In the genomic region with DNA sequence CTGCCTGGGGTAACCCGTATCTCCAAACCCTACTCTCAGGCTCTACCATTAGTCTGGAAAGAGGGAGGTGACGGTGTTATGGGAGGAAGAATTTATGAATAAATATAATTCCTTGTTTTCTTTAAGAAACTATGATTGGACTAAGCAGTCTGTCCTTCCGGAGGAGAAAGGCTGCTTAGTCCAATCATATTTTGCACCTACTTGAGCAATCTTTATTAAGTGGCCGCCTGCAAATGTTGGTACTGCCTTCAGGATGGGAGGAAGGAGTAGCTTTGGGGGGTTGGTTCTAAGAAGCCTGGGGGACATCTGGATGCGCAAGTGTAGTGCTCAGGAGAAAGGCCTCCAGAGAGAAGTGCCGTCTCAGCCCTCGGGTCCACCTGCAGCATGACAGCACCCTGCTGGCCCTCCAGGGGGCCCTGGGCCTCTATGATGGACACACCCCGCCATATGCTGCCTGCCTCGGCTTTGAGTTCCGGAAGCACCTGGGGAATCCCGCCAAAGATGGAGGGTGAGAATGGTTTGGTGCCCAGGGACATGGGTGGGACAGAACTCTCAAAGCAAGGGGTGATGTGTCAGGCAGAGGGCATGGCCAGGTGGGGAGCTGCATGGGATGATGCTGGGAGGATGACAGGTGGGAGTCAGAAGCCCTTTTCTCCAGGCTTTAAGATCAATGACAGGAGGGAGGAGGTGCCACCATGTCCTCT, we compare ENCODE assay signal across 12 cellular contexts. TPM values are rescaled to one million over a fixed set of nuclear protein-coding genes. Genes with fewer than 3 reads are reported as not detected.
A peak's percentile ranks its signal among the peaks of the same experiment; 100 is the strongest.
DNase-seq lines count a peak whose midpoint lies in the region; ATAC-seq and TF ChIP-seq lines count a peak whose summit lies in the region.
"Had no signal": no experiment of that assay in that cellular context is flagged by ENCODE, and none has a peak within 500 bp of the region (broad histone marks: within the 10 kb centered on the region; RNA-seq: fewer than 3 reads in every experiment).

No MANE protein-coding gene starts in this region.

- H3K27me3 ChIP-seq in OCI-LY3 (ENCODE audit: low read depth, low read length) = no peaks in the 10 kb centered on the region

- H2AFZ ChIP-seq in OCI-LY3 (ENCODE audit: low read depth, low read length) = no peak overlapping the region
- H2AFZ ChIP-seq: PC-9 had no signal

- H3K4me2 ChIP-seq in OCI-LY3 (ENCODE audit: low read length) = peak overlapping the region; percentile 3; the same call in 1 of the 2 replicates
- H3K4me2 ChIP-seq: PC-9 had no signal

- peaks cover 3 to 4% of the 10 kb centered on the region in 2 donors for H3K4me1 Mint-ChIP-seq in effector memory CD8-positive, alpha-beta T cell (ENCODE audit: low read depth in 2 of 2)
- H3K4me1 Mint-ChIP-seq: nephron had no signal

- no peaks in the 10 kb centered on the region for H3K9me3 Mint-ChIP-seq in effector memory CD8-positive, alpha-beta T cell
- H3K9me3 Mint-ChIP-seq: dendritic cell treated with granulocyte-macrophage colony-stimulating factor and Interleukin-4, amounts not matched to agents 40 ng/mL and 50 ng/mL, for 4 days; nephron had no signal

- peaks cover 8% of the 10 kb centered on the region for H3K4me1 ChIP-seq in OCI-LY3 (ENCODE audit: low read length)

- ATAC-seq in effector memory CD8-positive, alpha-beta T cell (replicated peaks) = peak; percentile 54
- ATAC-seq in left lobe of liver = no peak
- no peak for ATAC-seq in HG03196 (IDR thresholded peaks at IDR 0.05; ENCODE audit: unreplicated experiment)

- peak overlapping the region in 1 of 2 donors; percentile 67 for H3K27ac Mint-ChIP-seq in effector memory CD8-positive, alpha-beta T cell
- H3K27ac Mint-ChIP-seq: dendritic cell treated with granulocyte-macrophage colony-stimulating factor and Interleukin-4, amounts not matched to agents 40 ng/mL and 50 ng/mL, for 4 days had no signal

- no peaks in the 10 kb centered on the region for H3K9me3 ChIP-seq in OCI-LY3 (ENCODE audit: insufficient read depth, low read length)

- H3K79me2 ChIP-seq in OCI-LY3 (ENCODE audit: low read length) = peaks cover 11% of the 10 kb centered on the region

- H3K27ac ChIP-seq in C4-2B = peak overlapping the region; percentile 61
- H3K27ac ChIP-seq in OCI-LY3 (ENCODE audit: low read length) = no peak overlapping the region
- H3K27ac ChIP-seq: PC-9 had no signal

- no peak for TF ChIP-seq CTCF in C4-2B (conservative IDR thresholded peaks at IDR 0.05)
- peak; percentile 41 for TF ChIP-seq CTCF in GM12873 (IDR thresholded peaks at IDR 0.05; ENCODE audit: insufficient read depth, low read depth, low read length, missing control alignments)
- peak; percentile 41 for TF ChIP-seq CTCF in OCI-LY3 (IDR thresholded peaks at IDR 0.05; ENCODE audit: low read depth, low read length)

- H3K27me3 Mint-ChIP-seq in effector memory CD8-positive, alpha-beta T cell = no peaks in the 10 kb centered on the region

- peaks cover 27% of the 10 kb centered on the region for H3K36me3 Mint-ChIP-seq in effector memory CD8-positive, alpha-beta T cell (ENCODE audit: insufficient read depth)

- no peak overlapping the region for H3K9ac ChIP-seq in OCI-LY3 (ENCODE audit: low read length)

- H3K4me3 Mint-ChIP-seq in effector memory CD8-positive, alpha-beta T cell = no peak overlapping the region
- H3K4me3 Mint-ChIP-seq: dendritic cell treated with granulocyte-macrophage colony-stimulating factor and Interleukin-4, amounts not matched to agents 40 ng/mL and 50 ng/mL, for 4 days; nephron had no signal

- no peak for DNase-seq in effector memory CD8-positive, alpha-beta T cell
- DNase-seq in left lobe of liver (ENCODE audit: low spot score) (no peak), NCI-H2196 (lab: John Stamatoyannopoulos, UW; ENCODE audit: unreplicated experiment) (no peak), nucleus accumbens (lab: John Stamatoyannopoulos, UW) (no peak)

- H4K20me1 ChIP-seq in OCI-LY3 (ENCODE audit: insufficient read depth, low read length) = peaks cover 46% of the 10 kb centered on the region

- H3K4me3 ChIP-seq in OCI-LY3 (ENCODE audit: low read length) = no peak overlapping the region
- H3K4me3 ChIP-seq: PC-9 had no signal

- H3K36me3 ChIP-seq in OCI-LY3 (replicated peaks; ENCODE audit: low read depth, low read length) = peaks cover 39% of the 10 kb centered on the region

RNA-seq across cellular contexts. Expression of a gene that starts 4.0 kb away (rescaled TPM):
- not detected for total RNA-seq in left lobe of liver
- total RNA-seq: PC-9, temporal lobe had no signal

RNA-seq across cellular contexts. Expression of a gene that starts 24.0 kb away (rescaled TPM):
- total RNA-seq in left lobe of liver = not detected
- total RNA-seq: PC-9, temporal lobe had no signal

RNA-seq across cellular contexts. Expression of a gene that starts 29.4 kb away (rescaled TPM):
- total RNA-seq in left lobe of liver = 0.75 TPM
- total RNA-seq: PC-9 had no signal

RNA-seq across cellular contexts. Expression of a gene that starts 39.1 kb away (rescaled TPM):
- not detected for total RNA-seq in left lobe of liver
- total RNA-seq: PC-9, temporal lobe had no signal
